ENCODE assay signal across 19 cellular contexts in the genomic region with DNA sequence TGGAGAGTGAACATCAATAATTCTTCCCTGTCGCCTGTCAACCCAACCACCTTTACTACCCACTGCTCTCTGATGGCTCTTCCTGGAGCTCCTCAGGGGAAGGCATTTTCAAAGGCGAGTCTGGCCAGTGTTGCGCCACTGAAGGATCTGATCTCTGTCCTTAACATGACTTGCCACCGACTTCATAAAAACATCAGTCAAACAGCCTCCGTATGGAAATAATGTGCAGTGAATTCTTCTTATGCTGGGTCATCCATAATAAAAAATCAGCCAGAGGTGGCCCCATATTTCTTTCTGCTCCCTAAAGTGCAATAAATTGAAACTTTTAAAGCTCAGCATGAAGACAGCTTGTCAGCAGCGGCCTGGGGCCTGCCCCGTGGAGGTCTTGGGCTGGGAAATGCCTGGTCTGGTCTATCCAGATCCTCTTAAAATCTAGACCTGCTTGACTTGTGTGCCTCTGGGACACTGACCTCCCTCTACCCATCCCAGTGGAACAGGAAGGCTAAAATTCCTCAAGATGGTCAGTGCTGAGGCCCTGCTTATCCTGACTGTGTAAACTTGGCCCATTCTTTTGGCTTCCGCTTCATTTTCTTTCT.
"Had no signal": no experiment of that assay in that cellular context is flagged by ENCODE, and none has a peak within 500 bp of the region (broad histone marks: within the 10 kb centered on the region; RNA-seq: fewer than 3 reads in every experiment).

No MANE protein-coding gene starts in this region.

- H3K27ac Mint-ChIP-seq: activated T-cell treated with anti-CD3 and anti-CD28 coated beads, Interleukin-2, amount 50 U/mL, for 72 hours; immature natural killer cell; naive thymus-derived CD4-positive, alpha-beta T cell; stimulated activated naive CD8-positive, alpha-beta T cell treated with anti-CD3 and anti-CD28 coated beads, Interleukin-15, Interleukin-2, amounts not matched to agents 100 ng/mL and 50 ng/mL, for 24 hours; T-helper 1 cell treated with Interleukin-12 subunit alpha and Interleukin-12 subunit beta and Interleukin-4 antibody, amounts not matched to agents 30 μg/mL and 1 μg/mL, for 36 hours had no signal

- ATAC-seq: activated CD4-positive, CD25-positive, alpha-beta regulatory T cell treated with anti-CD3 and anti-CD28 coated beads, Interleukin-2, amount 50 U/mL, for 24 hours; activated T-cell treated with anti-CD3 and anti-CD28 coated beads, Interleukin-2, amount 50 U/mL, for 72 hours; naive thymus-derived CD4-positive, alpha-beta T cell had no signal

- H3K4me3 ChIP-seq: colonic mucosa, lung, pancreas, tibial nerve had no signal

- DNase-seq: activated CD4-positive, alpha-beta T cell treated with anti-CD3 and anti-CD28 coated beads, Interleukin-2, amount 50 U/mL, for 1 hour; activated CD8-positive, alpha-beta memory T cell treated with anti-CD3 and anti-CD28 coated beads, Interleukin-2, amount 50 U/mL, for 4 hours; activated effector memory CD4-positive, alpha-beta T cell treated with anti-CD3 and anti-CD28 coated beads, Interleukin-2, amount 50 U/mL, for 16 hours; activated naive CD4-positive, alpha-beta T cell treated with anti-CD3 and anti-CD28 coated beads, Interleukin-2, amount 50 U/mL, for 16 hours; activated T-cell treated with anti-CD3 and anti-CD28 coated beads, Interleukin-2, amount 50 U/mL, for 72 hours; aorta; brain microvascular endothelial cell; colonic mucosa; foreskin melanocyte; head of caudate nucleus; immature natural killer cell; naive thymus-derived CD4-positive, alpha-beta T cell; pancreas had no signal

- H3K4me1 Mint-ChIP-seq: central memory CD8-positive, alpha-beta T cell; immature natural killer cell had no signal

- H3K36me3 ChIP-seq: brain microvascular endothelial cell, colonic mucosa, pancreas, tibial nerve had no signal

- H3K4me3 Mint-ChIP-seq: activated T-cell treated with anti-CD3 and anti-CD28 coated beads, Interleukin-2, amount 50 U/mL, for 72 hours; central memory CD8-positive, alpha-beta T cell; immature natural killer cell; naive thymus-derived CD4-positive, alpha-beta T cell; stimulated activated naive CD8-positive, alpha-beta T cell treated with anti-CD3 and anti-CD28 coated beads, Interleukin-15, Interleukin-2, amounts not matched to agents 100 ng/mL and 50 ng/mL, for 24 hours; T-helper 1 cell treated with Interleukin-12 subunit alpha and Interleukin-12 subunit beta and Interleukin-4 antibody, amounts not matched to agents 30 μg/mL and 1 μg/mL, for 36 hours had no signal

- H3K4me1 ChIP-seq: colonic mucosa, pancreas, tibial nerve had no signal

- H3K27ac ChIP-seq: brain microvascular endothelial cell, colonic mucosa, pancreas, tibial nerve had no signal

- H3K36me3 Mint-ChIP-seq: naive thymus-derived CD4-positive, alpha-beta T cell had no signal

- H3K27me3 ChIP-seq: brain microvascular endothelial cell, colonic mucosa, pancreas had no signal

- H3K9me3 ChIP-seq: colonic mucosa, pancreas had no signal

- H3K9me3 Mint-ChIP-seq: activated T-cell treated with anti-CD3 and anti-CD28 coated beads, Interleukin-2, amount 50 U/mL, for 72 hours; immature natural killer cell; stimulated activated naive CD8-positive, alpha-beta T cell treated with anti-CD3 and anti-CD28 coated beads, Interleukin-15, Interleukin-2, amounts not matched to agents 100 ng/mL and 50 ng/mL, for 24 hours; T-helper 1 cell treated with Interleukin-12 subunit alpha and Interleukin-12 subunit beta and Interleukin-4 antibody, amounts not matched to agents 30 μg/mL and 1 μg/mL, for 36 hours had no signal
